Comparison of ENCODE assay signal across 8 cellular contexts in the genomic region with DNA sequence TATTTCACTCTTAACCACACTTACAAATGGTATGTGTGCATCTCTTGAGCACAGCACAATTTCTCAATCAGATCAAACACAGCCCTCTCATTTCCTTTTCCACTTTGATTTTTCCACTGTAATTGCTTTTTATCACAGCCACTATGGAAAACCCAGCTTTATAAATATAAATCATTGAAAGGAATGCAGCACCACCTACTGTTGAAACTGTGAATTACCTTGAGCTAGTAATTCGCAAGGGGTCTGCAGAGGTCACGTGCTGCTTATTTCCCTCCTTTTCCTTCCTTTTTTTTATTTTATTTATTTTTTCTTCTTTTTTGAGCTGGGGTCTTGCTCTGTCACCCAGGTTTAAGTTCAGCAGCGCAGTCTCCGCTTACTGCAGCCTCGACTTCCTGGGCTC.
DNase-seq lines count a peak whose midpoint lies in the region; TF ChIP-seq lines count a peak whose summit lies in the region.

No MANE protein-coding gene starts in this region.

- H4K20me1 ChIP-seq in mammary epithelial cell (ENCODE audit: insufficient read depth, low read length), result no peaks in the 10 kb centered on the region

- H3K36me3 ChIP-seq in mammary epithelial cell (ENCODE audit: insufficient read depth, low read length) (no peaks in the 10 kb centered on the region), neuronal stem cell (replicated peaks in 1 of 2; ENCODE audit: control insufficient read depth in 2 of 2, insufficient read depth in 2 of 2, low read length in 2 of 2) (peaks cover 0 to 1% of the 10 kb centered on the region in 2 donors)

- H3K4me1 Mint-ChIP-seq in activated CD4-positive, alpha-beta memory T cell treated with anti-CD3 and anti-CD28 coated beads, Interleukin-2, amount 10 ng/mL, durations not matched to agents 7 days and 5 days, result no peaks in the 10 kb centered on the region
- H3K4me1 Mint-ChIP-seq in activated naive CD8-positive, alpha-beta T cell treated with anti-CD3 and anti-CD28 coated beads for 36 hours, result peaks cover 2% of the 10 kb centered on the region
- no peaks in the 10 kb centered on the region for H3K4me1 Mint-ChIP-seq in activated CD4-positive, alpha-beta memory T cell treated with anti-CD3 and anti-CD28 coated beads for 36 hours (ENCODE audit: low read depth)

- intact Hi-C loops in mammary epithelial cell (cut with micrococcal nuclease), result no loop called here
- intact Hi-C loops in activated CD4-positive, alpha-beta memory T cell treated with anti-CD3 and anti-CD28 coated beads for 36 hours (cut with micrococcal nuclease), result no loop called here

- H3K4me3 ChIP-seq in mammary epithelial cell (replicated peaks in 1 of 3; ENCODE audit: insufficient read depth in 1 of 3, low read depth in 2 of 3, low read length in 3 of 3) (no peak overlapping the region), neuronal stem cell (ENCODE audit: low read length in 2 of 2) (no peak overlapping the region)

- no peaks in the 10 kb centered on the region for H3K36me3 Mint-ChIP-seq in activated CD4-positive, alpha-beta memory T cell treated with anti-CD3 and anti-CD28 coated beads, Interleukin-2, amount 10 ng/mL, durations not matched to agents 7 days and 5 days (ENCODE audit: low read depth)
- H3K36me3 Mint-ChIP-seq in activated naive CD8-positive, alpha-beta T cell treated with anti-CD3 and anti-CD28 coated beads for 36 hours, result no peaks in the 10 kb centered on the region
- H3K36me3 Mint-ChIP-seq in activated CD4-positive, alpha-beta memory T cell treated with anti-CD3 and anti-CD28 coated beads for 36 hours, result no peaks in the 10 kb centered on the region

- dilution Hi-C loops in mammary epithelial cell (cut with HindIII; ENCODE audit: low sequenced_read_pairs), result no loop called here

- in situ Hi-C loops in mammary epithelial cell (cut with MboI; ENCODE audit: low sequenced_read_pairs in 2 of 2), result no loop called here

- H3K4me3 Mint-ChIP-seq in activated CD4-positive, alpha-beta memory T cell treated with anti-CD3 and anti-CD28 coated beads, Interleukin-2, amount 10 ng/mL, durations not matched to agents 7 days and 5 days, result no peak overlapping the region
- H3K4me3 Mint-ChIP-seq in activated naive CD8-positive, alpha-beta T cell treated with anti-CD3 and anti-CD28 coated beads for 36 hours, result no peak overlapping the region
- H3K4me3 Mint-ChIP-seq in activated CD4-positive, alpha-beta memory T cell treated with anti-CD3 and anti-CD28 coated beads for 36 hours, result no peak overlapping the region

- no peak overlapping the region for H3K4ac ChIP-seq in neuronal stem cell (ENCODE audit: low read length)

- H2AK5ac ChIP-seq in neuronal stem cell (ENCODE audit: low read depth, low read length), result no peak overlapping the region

- no peak overlapping the region for H2BK15ac ChIP-seq in neuronal stem cell (ENCODE audit: low read length)

- H3K79me1 ChIP-seq in neuronal stem cell (ENCODE audit: low read depth, low read length), result no peaks in the 10 kb centered on the region

- CTCF ChIA-PET in mammary epithelial cell (lab: Charles Lee; ENCODE audit: low non-redundant PET), result no interaction called here
- CTCF ChIA-PET in activated CD4-positive, alpha-beta memory T cell treated with anti-CD3 and anti-CD28 coated beads, Interleukin-2, amount 10 ng/mL, durations not matched to agents 7 days and 5 days (lab: Charles Lee), result interaction anchor here (0.7 to 1.8 kb wide), 8 partner anchors 8 to 1221 kb away, joined by 3 to 6 read pairs (median 3); no protein-coding TSS in a partner anchor
- CTCF ChIA-PET in activated CD4-positive, alpha-beta memory T cell treated with anti-CD3 and anti-CD28 coated beads for 36 hours (lab: Charles Lee), result interaction anchor here (0.8 to 2.1 kb wide), 6 partner anchors 8 to 84 kb away, joined by 3 to 7 read pairs (median 4); no protein-coding TSS in a partner anchor

- WGBS in mammary epithelial cell (ENCODE audit: low coverage, missing lambda C conversion rate), result 74% methylated on average over 5 of the region's 5 CpGs
- no CpG with 5 or more reads among the region's 5 CpGs for WGBS in neuronal stem cell (ENCODE audit: extremely low coverage in 2 of 2, insufficient read length in 2 of 2, insufficient replicate concordance in 1 of 2), 2 donors

- H3K4me1 ChIP-seq in mammary epithelial cell (ENCODE audit: insufficient read depth, low read length) (no peaks in the 10 kb centered on the region), neuronal stem cell (ENCODE audit: control insufficient read depth in 2 of 2, insufficient read depth in 1 of 2, low read depth in 1 of 2, low read length in 2 of 2) (peaks cover 8 to 9% of the 10 kb centered on the region in 2 donors)

- H3K9ac ChIP-seq in mammary epithelial cell (ENCODE audit: insufficient read depth, low read length) (no peak overlapping the region), neuronal stem cell (ENCODE audit: low read depth, low read length, poor library complexity) (no peak overlapping the region)

- POLR2A ChIA-PET in activated CD4-positive, alpha-beta memory T cell treated with anti-CD3 and anti-CD28 coated beads, Interleukin-2, amount 10 ng/mL, durations not matched to agents 7 days and 5 days (lab: Charles Lee), result no interaction called here
- POLR2A ChIA-PET in activated CD4-positive, alpha-beta memory T cell treated with anti-CD3 and anti-CD28 coated beads for 36 hours (lab: Charles Lee), result no interaction called here

- H3K4me2 ChIP-seq in mammary epithelial cell (ENCODE audit: insufficient read depth, low read depth, low read length), result no peak overlapping the region
- H3K4me2 ChIP-seq in neuronal stem cell (ENCODE audit: insufficient read depth, low read length, poor library complexity, severe bottlenecking), result no peak overlapping the region

- H2AFZ ChIP-seq in mammary epithelial cell (ENCODE audit: low read depth, low read length), result no peak overlapping the region
- H2AFZ ChIP-seq in neuronal stem cell (ENCODE audit: low read length), result no peak overlapping the region

- no TSS peak for BruUV-seq in mammary epithelial cell (replicated peaks; lab: Mats Ljungman, UMichigan)

- peak; percentile 41 to 51 for TF ChIP-seq CTCF in mammary epithelial cell (conservative IDR thresholded peaks at IDR 0.05 in 1 of 2, IDR thresholded peaks at IDR 0.05 in 1 of 2; ENCODE audit: extremely low read depth in 1 of 2, insufficient read depth in 1 of 2, low read depth in 1 of 2, low read length in 2 of 2)

- no peak overlapping the region for H2BK12ac ChIP-seq in neuronal stem cell (ENCODE audit: low read length)

- H4K91ac ChIP-seq in neuronal stem cell (ENCODE audit: low read depth, low read length, poor library complexity), result no peak overlapping the region

- no peaks in the 10 kb centered on the region for H3K9me3 Mint-ChIP-seq in activated CD4-positive, alpha-beta memory T cell treated with anti-CD3 and anti-CD28 coated beads, Interleukin-2, amount 10 ng/mL, durations not matched to agents 7 days and 5 days
- H3K9me3 Mint-ChIP-seq in activated naive CD8-positive, alpha-beta T cell treated with anti-CD3 and anti-CD28 coated beads for 36 hours, result peaks cover 1% of the 10 kb centered on the region
- H3K9me3 Mint-ChIP-seq in activated CD4-positive, alpha-beta memory T cell treated with anti-CD3 and anti-CD28 coated beads for 36 hours, result no peaks in the 10 kb centered on the region

- no peak overlapping the region for H3K23ac ChIP-seq in neuronal stem cell (ENCODE audit: low read depth, low read length, poor library complexity)

- H3K27ac ChIP-seq in mammary epithelial cell (ENCODE audit: insufficient read depth, low read depth, low read length), result no peak overlapping the region
- no peak overlapping the region for H3K27ac ChIP-seq in neuronal stem cell (replicated peaks; ENCODE audit: low read length)

- H3K9me3 ChIP-seq in mammary epithelial cell (replicated peaks; ENCODE audit: insufficient read depth, low read length) (no peaks in the 10 kb centered on the region), neuronal stem cell (replicated peaks in 1 of 2; ENCODE audit: control insufficient read depth in 2 of 2, insufficient read depth in 1 of 2, low read depth in 1 of 2, low read length in 2 of 2) (no peaks in the 10 kb centered on the region)

- H3K27me3 Mint-ChIP-seq in activated CD4-positive, alpha-beta memory T cell treated with anti-CD3 and anti-CD28 coated beads, Interleukin-2, amount 10 ng/mL, durations not matched to agents 7 days and 5 days, result no peaks in the 10 kb centered on the region
- H3K27me3 Mint-ChIP-seq in activated naive CD8-positive, alpha-beta T cell treated with anti-CD3 and anti-CD28 coated beads for 36 hours, result no peaks in the 10 kb centered on the region
- H3K27me3 Mint-ChIP-seq in activated CD4-positive, alpha-beta memory T cell treated with anti-CD3 and anti-CD28 coated beads for 36 hours, result no peaks in the 10 kb centered on the region

- no peak overlapping the region for H3K14ac ChIP-seq in neuronal stem cell (ENCODE audit: low read length)

- no peak overlapping the region for H3K27ac Mint-ChIP-seq in activated CD4-positive, alpha-beta memory T cell treated with anti-CD3 and anti-CD28 coated beads, Interleukin-2, amount 10 ng/mL, durations not matched to agents 7 days and 5 days
- H3K27ac Mint-ChIP-seq in activated naive CD8-positive, alpha-beta T cell treated with anti-CD3 and anti-CD28 coated beads for 36 hours, result no peak overlapping the region
- H3K27ac Mint-ChIP-seq in activated CD4-positive, alpha-beta memory T cell treated with anti-CD3 and anti-CD28 coated beads for 36 hours, result no peak overlapping the region

- H2BK5ac ChIP-seq in neuronal stem cell (ENCODE audit: low read length), result no peak overlapping the region

- no peak overlapping the region for H4K8ac ChIP-seq in neuronal stem cell (ENCODE audit: low read depth, low read length)

- H2BK120ac ChIP-seq in neuronal stem cell (ENCODE audit: low read depth, low read length), result no peak overlapping the region

- H3K79me2 ChIP-seq in mammary epithelial cell (ENCODE audit: insufficient read depth, low read length), result no peaks in the 10 kb centered on the region

- DNase-seq in GM03348 (ENCODE audit: low spot score) (peak; percentile 13), NCI-H1092 (lab: John Stamatoyannopoulos, UW) (peak; percentile 2), mammary epithelial cell (no peak), neuronal stem cell (ENCODE audit: low spot score) (peak; percentile 47), SW480 (ENCODE audit: low spot score) (no peak)
- no peak for DNase-seq in activated CD4-positive, alpha-beta memory T cell treated with anti-CD3 and anti-CD28 coated beads, Interleukin-2, amount 10 ng/mL, durations not matched to agents 7 days and 5 days
- no peak for DNase-seq in activated naive CD8-positive, alpha-beta T cell treated with anti-CD3 and anti-CD28 coated beads for 36 hours
- DNase-seq in activated CD4-positive, alpha-beta memory T cell treated with anti-CD3 and anti-CD28 coated beads for 36 hours, result no peak

- H3K27me3 ChIP-seq in mammary epithelial cell (ENCODE audit: insufficient read depth, low read length), result no peaks in the 10 kb centered on the region
- H3K27me3 ChIP-seq in neuronal stem cell (ENCODE audit: control insufficient read depth in 3 of 3, insufficient read depth in 3 of 3, low read depth in 1 of 3, low read length in 3 of 3), result no peaks in the 10 kb centered on the region

- no peak overlapping the region for H3K18ac ChIP-seq in neuronal stem cell (ENCODE audit: low read length)

Comparison
In these comparisons a context has a peak if more than half of its experiments do, and no peak if none do; other contexts are left out.
1. DNase-seq: peak in GM03348 (single experiment), NCI-H1092 (single experiment) and neuronal stem cell (single experiment); none in mammary epithelial cell (single experiment), SW480 (single experiment), activated CD4-positive, alpha-beta memory T cell treated with anti-CD3 and anti-CD28 coated beads, Interleukin-2, amount 10 ng/mL, durations not matched to agents 7 days and 5 days (single experiment), activated naive CD8-positive, alpha-beta T cell treated with anti-CD3 and anti-CD28 coated beads for 36 hours (single experiment) and activated CD4-positive, alpha-beta memory T cell treated with anti-CD3 and anti-CD28 coated beads for 36 hours (single experiment).